ENCODE assay signal across 8 cellular contexts in genomic region chr4:55866290-55866907, GRCh38. TPM values are rescaled to one million over a fixed set of nuclear protein-coding genes. Genes with fewer than 3 reads are reported as not detected.
DNase-seq lines count a peak whose midpoint lies in the region; ATAC-seq, FAIRE-seq and TF ChIP-seq lines count a peak whose summit lies in the region.

No MANE protein-coding gene starts in this region.

- TF ChIP-seq EP300 in K562 (IDR thresholded peaks at IDR 0.05; ENCODE audit: low read length) = no peak

- H3K27me3 ChIP-seq in GM06990 (replicated peaks; ENCODE audit: control insufficient read depth, insufficient read depth, low read length) (no peaks in the 10 kb centered on the region), GM23248 (replicated peaks; ENCODE audit: insufficient read depth) (no peaks in the 10 kb centered on the region), Loucy (ENCODE audit: insufficient read depth, low read length, poor library complexity, severe bottlenecking) (no peaks in the 10 kb centered on the region), K562 (ENCODE audit: control insufficient read depth in 2 of 2, insufficient read depth in 2 of 2, low read length in 2 of 2) (no peaks in the 10 kb centered on the region), left lung (no peaks in the 10 kb centered on the region)

- H3F3A ChIP-seq in GM23248 (ENCODE audit: insufficient read depth) (peaks cover 30% of the 10 kb centered on the region), Loucy (ENCODE audit: low read depth) (no peaks in the 10 kb centered on the region)

- H3K4me2 ChIP-seq in GM23248 (ENCODE audit: unreplicated experiment) (peak overlapping the region; percentile 76), Loucy (ENCODE audit: low read depth, low read length, poor library complexity, severe bottlenecking) (peak overlapping the region; percentile 17), K562 (ENCODE audit: insufficient read depth, low read length) (no peak overlapping the region)

- no peaks in the 10 kb centered on the region for H3K9me3 ChIP-seq in GM23248 (ENCODE audit: low read depth)
- no peaks in the 10 kb centered on the region for H3K9me3 ChIP-seq in Loucy (ENCODE audit: insufficient read depth, low read depth, low read length)
- H3K9me3 ChIP-seq in K562 (replicated peaks; ENCODE audit: control insufficient read depth, insufficient read depth, low read depth, low read length) = no peaks in the 10 kb centered on the region
- no peaks in the 10 kb centered on the region for H3K9me3 ChIP-seq in left lung

- H3K36me3 ChIP-seq in GM06990 (ENCODE audit: control insufficient read depth, insufficient read depth, low read length) (peaks cover 1% of the 10 kb centered on the region; the same call in 1 of the 2 replicates), GM23248 (ENCODE audit: low read depth) (peaks cover 27% of the 10 kb centered on the region; the same call in 1 of the 2 replicates), Loucy (ENCODE audit: insufficient read depth, low read length) (peaks cover 44% of the 10 kb centered on the region; the same call in 1 of the 2 replicates), K562 (ENCODE audit: control insufficient read depth, insufficient read depth, low read length) (peaks cover 55% of the 10 kb centered on the region), left lung (peaks cover 0 to 69% of the 10 kb centered on the region in 2 donors)

- H3K27ac ChIP-seq in GM23248 = peak overlapping the region; percentile 84
- peak overlapping the region; percentile 64; the same call in 2 of the 3 replicates for H3K27ac ChIP-seq in K562 (ENCODE audit: extremely low read depth, low read depth, low read length)
- H3K27ac ChIP-seq in left lung = peak overlapping the region; percentile 65 to 75

- WGBS in GM23248 (ENCODE audit: low coverage in 1 of 2, low lambda C conversion rate in 2 of 2, missing lambda C conversion rate in 2 of 2), 2 experiments = 19 to 30% methylated on average over 2 of the region's 2 CpGs
- WGBS in K562 (ENCODE audit: insufficient coverage, low coverage, missing lambda C conversion rate) = 23% methylated on average over 2 of the region's 2 CpGs

- DNase-seq in GM06990 (ENCODE audit: extremely low read depth, insufficient read length) (peak; percentile 23), GM23248 (peak; percentile 98), K562 (ENCODE audit: extremely low read depth in 1 of 4, low spot score in 3 of 4) (peak; percentile 37 to 77 (median 42)), left lung (no peak), ureter (ENCODE audit: low spot score) (no peak), occipital lobe (lab: John Stamatoyannopoulos, UW) (no peak), NCI-H2227 (lab: John Stamatoyannopoulos, UW; ENCODE audit: unreplicated experiment) (no peak)

- no peak for TF ChIP-seq CTCF in GM06990 (IDR thresholded peaks at IDR 0.05; ENCODE audit: insufficient read depth, low read length, poor library complexity, severe bottlenecking)
- TF ChIP-seq CTCF in Loucy (conservative IDR thresholded peaks at IDR 0.05; ENCODE audit: low read length) = no peak
- TF ChIP-seq CTCF in K562 (IDR thresholded peaks at IDR 0.05 in 2 of 3, conservative IDR thresholded peaks at IDR 0.05 in 1 of 3; ENCODE audit: insufficient read depth in 2 of 3, low read depth in 1 of 3, low read length in 3 of 3) = no peak
- TF ChIP-seq CTCF in left lung (IDR thresholded peaks at IDR 0.05) = no peak

- TF ChIP-seq POLR2A in K562 (conservative IDR thresholded peaks at IDR 0.05) = no peak

- H3K79me2 ChIP-seq in GM23248 (ENCODE audit: insufficient read depth) = peaks cover 39% of the 10 kb centered on the region
- H3K79me2 ChIP-seq in Loucy (ENCODE audit: insufficient read depth, low read length) = no peaks in the 10 kb centered on the region
- no peaks in the 10 kb centered on the region for H3K79me2 ChIP-seq in K562 (ENCODE audit: control insufficient read depth, insufficient read depth, low read length)

- H2AFZ ChIP-seq in GM23248 (0 out of 2 replicates have a peak overlapping the region, but pooled peaks have one; percentile 12), Loucy (ENCODE audit: low read length) (no peak overlapping the region; the same call in 1 of the 2 replicates), K562 (ENCODE audit: low read depth, low read length) (peak overlapping the region; percentile 2; the same call in 1 of the 2 replicates)

- no TSS peak for BruUV-seq in K562 (replicated peaks; lab: Mats Ljungman, UMichigan)

- H3K9me1 ChIP-seq in K562 (ENCODE audit: control insufficient read depth, insufficient read depth, low read length) = no peaks in the 10 kb centered on the region

- no peak for TF ChIP-seq RAD21 in K562 (CRISPR knock-in tag; conservative IDR thresholded peaks at IDR 0.05 in 1 of 2, IDR thresholded peaks at IDR 0.05 in 1 of 2)

- H3K9ac ChIP-seq in GM23248 = peak overlapping the region; percentile 56
- H3K9ac ChIP-seq in Loucy (ENCODE audit: low read depth, low read length, poor library complexity, severe bottlenecking) = no peak overlapping the region
- H3K9ac ChIP-seq in K562 (ENCODE audit: insufficient read depth in 1 of 2, low read depth in 2 of 2, low read length in 2 of 2) = no peak overlapping the region

- H4K20me1 ChIP-seq in GM23248 (ENCODE audit: insufficient read depth) (no peaks in the 10 kb centered on the region), Loucy (ENCODE audit: insufficient read depth, low read length, poor library complexity, severe bottlenecking) (peaks cover 4% of the 10 kb centered on the region), K562 (replicated peaks; ENCODE audit: control insufficient read depth, insufficient read depth, low read length) (no peaks in the 10 kb centered on the region)

- POLR2A ChIA-PET in K562 (lab: Yijun Ruan, JAX) = interaction anchor here (0.8 to 1.0 kb wide), 3 partner anchors 10 to 252 kb away, joined by 3 read pairs; no protein-coding TSS in a partner anchor

- H3K4me1 ChIP-seq in GM23248 (ENCODE audit: insufficient read depth) = peaks cover 32% of the 10 kb centered on the region
- H3K4me1 ChIP-seq in Loucy (ENCODE audit: insufficient read depth, low read length, poor library complexity, severe bottlenecking) = peaks cover 11% of the 10 kb centered on the region
- peaks cover 0 to 10% of the 10 kb centered on the region in 2 experiments; a peak in 2 of 5 replicates for H3K4me1 ChIP-seq in K562 (replicated peaks in 1 of 2; ENCODE audit: control insufficient read depth in 2 of 2, insufficient read depth in 2 of 2, low read length in 2 of 2)
- peaks cover 6 to 23% of the 10 kb centered on the region in 2 donors for H3K4me1 ChIP-seq in left lung

- ATAC-seq in K562 = peak; percentile 94
- ATAC-seq in left lung = peak; percentile 94

- no peak overlapping the region for H3K4me3 ChIP-seq in GM06990 (replicated peaks; ENCODE audit: low read depth, low read length)
- H3K4me3 ChIP-seq in GM23248 = peak overlapping the region; percentile 55
- no peak overlapping the region for H3K4me3 ChIP-seq in Loucy (ENCODE audit: low read length, poor library complexity, severe bottlenecking)
- no peak overlapping the region for H3K4me3 ChIP-seq in K562
- H3K4me3 ChIP-seq in left lung = no peak overlapping the region

- intact Hi-C loops in K562 (cut with micrococcal nuclease) (loop anchor here (2.0 to 10.0 kb wide), 5 partner anchors 124 to 522 kb away; partner anchors contain the start of genes CLOCK and SRD5A3), left lung (cut with DNase I) (no loop called here)

- H3K9me2 ChIP-seq in GM23248 (ENCODE audit: insufficient read depth) (no peaks in the 10 kb centered on the region), Loucy (replicated peaks; ENCODE audit: low read depth, low read length) (no peaks in the 10 kb centered on the region)

- CTCF ChIA-PET in K562 (lab: Yijun Ruan, JAX; ENCODE audit: low intra/inter-chr PET ratio) = interaction anchor here (0.6 to 1.2 kb wide), 2 partner anchors 678 to 895 kb away, joined by 3 read pairs; no protein-coding TSS in a partner anchor

- peak; percentile 83 for FAIRE-seq in K562 (lab: Jason Lieb, UNC)

- in situ Hi-C loops in GM23248 (cut with MboI) = loop anchor here (25.0 kb wide), 1 partner anchor 429 kb away; no protein-coding TSS in a partner anchor
- in situ Hi-C loops in K562 (cut with MboI) = no loop called here

RNA-seq across cellular contexts. Expression of gene EXOC1, which starts 13.0 kb away (rescaled TPM):
- total RNA-seq in GM23248 (2014; rRNA removed; shearing (Covaris generic)) = 44.7 and 46.9 TPM in 2 replicates
- polyA plus RNA-seq in GM23248 (2016; fragmentation: Nextera tagmentation; extraction: Ambion mirVana) = 33.2 and 35.5 TPM in 2 replicates
- total RNA-seq in K562 (2011; cell fraction: chromatin; rRNA removed; ENCODE audit: low replicate concordance) = 14.5 and 61.2 TPM in 2 replicates
- 5.3 and 9.7 TPM in 2 replicates for total RNA-seq in K562 (2011; cell fraction: nucleolus; rRNA removed)
- total RNA-seq in K562 (2011; cell fraction: nucleoplasm; rRNA removed) = 15.5 and 17.3 TPM in 2 replicates
- 20.8 and 24.3 TPM in 2 replicates for total RNA-seq in K562 (2014; rRNA removed)
- total RNA-seq in K562 (2014; rRNA removed; fragmentation: Illumina TruSeq; extraction: Trizol) = 35.9 and 39.9 TPM in 2 replicates
- total RNA-seq in K562 (2015; rRNA removed; fragmentation: Illumina TruSeq; extraction: Trizol) = 38.6 and 40.1 TPM in 2 replicates
- total RNA-seq in K562 (2021) = 26.2 TPM in 2 replicates
- 24.1 and 34.4 TPM in 2 replicates for polyA plus RNA-seq in K562 (2011; rRNA removed)
- polyA plus RNA-seq in K562 (2011; cell fraction: cytosol; rRNA removed) = 6.3 and 12.1 TPM in 2 replicates
- 41.1 and 53.7 TPM in 2 replicates for polyA plus RNA-seq in K562 (2011; cell fraction: nucleus; rRNA removed)
- 23.4 and 30.5 TPM in 2 replicates for polyA plus RNA-seq in K562 (2012)
- 42.8 and 45.5 TPM in 2 replicates for polyA plus RNA-seq in K562 (2014; fragmentation: Illumina TruSeq; extraction: Trizol)
- 10 to 100 TPM; 16.0 to 19.5 TPM for polyA plus RNA-seq in K562 (2014; fragmentation: Nextera tagmentation; extraction: Ambion mirVana)
- 25.7 and 34.2 TPM in 2 replicates for polyA plus RNA-seq in K562 (2014; rRNA removed)
- 44.5 and 53.7 TPM in 2 replicates for polyA minus RNA-seq in K562 (2011; rRNA and poly(A)+ RNA removed)
- polyA minus RNA-seq in K562 (2011; cell fraction: cytosol; rRNA and poly(A)+ RNA removed) = 10.1 and 12.6 TPM in 2 replicates
- 20.9 and 37.4 TPM in 2 replicates for polyA minus RNA-seq in K562 (2011; cell fraction: nucleus; rRNA and poly(A)+ RNA removed)
- 10 to 100 TPM; 30.1 to 31.0 TPM for total RNA-seq in left lung
- total RNA-seq in ureter = 53.3 TPM
- 98.4 TPM for total RNA-seq in occipital lobe

RNA-seq across cellular contexts. Expression of gene EXOC1L, which starts 46.8 kb away (rescaled TPM):
- not detected in 2 replicates for total RNA-seq in GM23248 (2014; rRNA removed; shearing (Covaris generic))
- polyA plus RNA-seq in GM23248 (2016; fragmentation: Nextera tagmentation; extraction: Ambion mirVana) = not detected in 2 replicates
- total RNA-seq in K562 (2011; cell fraction: chromatin; rRNA removed; ENCODE audit: low replicate concordance) = 0.72 TPM in 1 of 2 replicates, not detected in the other
- total RNA-seq in K562 (2011; cell fraction: nucleolus; rRNA removed) = not detected in 2 replicates
- not detected in 2 replicates for total RNA-seq in K562 (2011; cell fraction: nucleoplasm; rRNA removed)
- total RNA-seq in K562 (2014; rRNA removed) = 0.29 TPM in 1 of 2 replicates, not detected in the other
- 1.3 and 1.5 TPM in 2 replicates for total RNA-seq in K562 (2014; rRNA removed; fragmentation: Illumina TruSeq; extraction: Trizol)
- total RNA-seq in K562 (2015; rRNA removed; fragmentation: Illumina TruSeq; extraction: Trizol) = 0.26 and 0.47 TPM in 2 replicates
- 0.38 and 0.94 TPM in 2 replicates for total RNA-seq in K562 (2021)
- 0.22 and 0.92 TPM in 2 replicates for polyA plus RNA-seq in K562 (2011; rRNA removed)
- polyA plus RNA-seq in K562 (2011; cell fraction: cytosol; rRNA removed) = 0.18 TPM in 1 of 2 replicates, not detected in the other
- polyA plus RNA-seq in K562 (2011; cell fraction: nucleus; rRNA removed) = 0.30 and 0.35 TPM in 2 replicates
- 1.2 and 1.6 TPM in 2 replicates for polyA plus RNA-seq in K562 (2012)
- polyA plus RNA-seq in K562 (2014; fragmentation: Illumina TruSeq; extraction: Trizol) = 0.68 and 0.91 TPM in 2 replicates
- 1 to 10 TPM; 2.7 to 3.9 TPM for polyA plus RNA-seq in K562 (2014; fragmentation: Nextera tagmentation; extraction: Ambion mirVana)
- 1.1 TPM in 2 replicates for polyA plus RNA-seq in K562 (2014; rRNA removed)
- 0.45 and 0.95 TPM in 2 replicates for polyA minus RNA-seq in K562 (2011; rRNA and poly(A)+ RNA removed)
- not detected in 2 replicates for polyA minus RNA-seq in K562 (2011; cell fraction: cytosol; rRNA and poly(A)+ RNA removed)
- polyA minus RNA-seq in K562 (2011; cell fraction: nucleus; rRNA and poly(A)+ RNA removed) = not detected in 2 replicates
- not detected for total RNA-seq in left lung
- total RNA-seq in ureter = not detected
- not detected for total RNA-seq in occipital lobe

Comparison
In these comparisons a context has a peak if more than half of its experiments do, and no peak if none do; other contexts are left out.
1. DNase-seq: peak in GM06990 (single experiment), GM23248 (single experiment) and K562 (4 of 4); none in left lung (0 of 2), ureter (single experiment), occipital lobe (single experiment) and NCI-H2227 (single experiment).
2. Peak in every context shown above with its lines, with median percentiles within 50 percentile points of each other: H3K27ac ChIP-seq.